1 cellular context compared by ENCODE assay signal in genomic region chr3:52240059-52240885, GRCh38.
A peak's percentile ranks its signal among the peaks of the same experiment; 100 is the strongest.
TF ChIP-seq lines count a peak whose summit lies in the region.

No MANE protein-coding gene starts in this region.

TF ChIP-seq in HepG2, 621 proteins besides CTCF, POLR2A, EP300 and RAD21 (continued from another document):
- peak; percentile 28; the same call in 1 of the 2 replicates for TF ChIP-seq MIER3 (CRISPR knock-in tag; IDR thresholded peaks at IDR 0.05; ENCODE audit: borderline replicate concordance)
- TF ChIP-seq, protein P1, sequence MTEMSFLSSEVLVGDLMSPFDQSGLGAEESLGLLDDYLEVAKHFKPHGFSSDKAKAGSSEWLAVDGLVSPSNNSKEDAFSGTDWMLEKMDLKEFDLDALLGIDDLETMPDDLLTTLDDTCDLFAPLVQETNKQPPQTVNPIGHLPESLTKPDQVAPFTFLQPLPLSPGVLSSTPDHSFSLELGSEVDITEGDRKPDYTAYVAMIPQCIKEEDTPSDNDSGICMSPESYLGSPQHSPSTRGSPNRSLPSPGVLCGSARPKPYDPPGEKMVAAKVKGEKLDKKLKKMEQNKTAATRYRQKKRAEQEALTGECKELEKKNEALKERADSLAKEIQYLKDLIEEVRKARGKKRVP (CRISPR knock-in tag; IDR thresholded peaks at IDR 0.05): peak in 1 of 2 experiments; percentile 95; a peak in 2 of 4 replicates
- no peak for TF ChIP-seq ZNF143 (CRISPR knock-in tag; IDR thresholded peaks at IDR 0.05)
- TF ChIP-seq ZC3H4 (CRISPR knock-in tag; IDR thresholded peaks at IDR 0.05; ENCODE audit: borderline replicate concordance): peak; percentile 53; the same call in 1 of the 2 replicates
- TF ChIP-seq USF2 (IDR thresholded peaks at IDR 0.05; ENCODE audit: low read depth, low read length): no peak
- peak; percentile 28; the same call in 1 of the 2 replicates for TF ChIP-seq USF2 (CRISPR knock-in tag; IDR thresholded peaks at IDR 0.05; ENCODE audit: borderline replicate concordance)
- TF ChIP-seq MXD3 (CRISPR knock-in tag; IDR thresholded peaks at IDR 0.05): 0 out of 2 replicates have a peak, but pooled peaks have one; percentile 24
- TF ChIP-seq ZNF124 (CRISPR knock-in tag; IDR thresholded peaks at IDR 0.05): 0 out of 2 replicates have a peak, but pooled peaks have one; percentile 37
- TF ChIP-seq RBAK (CRISPR knock-in tag; IDR thresholded peaks at IDR 0.05): 0 out of 2 replicates have a peak, but pooled peaks have one; percentile 21
- TF ChIP-seq GZF1 (CRISPR knock-in tag; IDR thresholded peaks at IDR 0.05): no peak
- TF ChIP-seq THAP11 (CRISPR knock-in tag; IDR thresholded peaks at IDR 0.05): peak; percentile 54
- TF ChIP-seq ZNF780A (CRISPR knock-in tag; IDR thresholded peaks at IDR 0.05): peak; percentile 48; the same call in 1 of the 2 replicates
- no peak for TF ChIP-seq FOXA1 (IDR thresholded peaks at IDR 0.05)
- TF ChIP-seq FOXA1 (CRISPR knock-in tag; IDR thresholded peaks at IDR 0.05): 0 out of 2 replicates have a peak, but pooled peaks have one; percentile 5
- peak; percentile 40; the same call in 1 of the 2 replicates for TF ChIP-seq KAT8 (CRISPR knock-in tag; IDR thresholded peaks at IDR 0.05)
- TF ChIP-seq TRAFD1 (CRISPR knock-in tag; IDR thresholded peaks at IDR 0.05; ENCODE audit: borderline replicate concordance): no peak
- TF ChIP-seq, protein P2, sequence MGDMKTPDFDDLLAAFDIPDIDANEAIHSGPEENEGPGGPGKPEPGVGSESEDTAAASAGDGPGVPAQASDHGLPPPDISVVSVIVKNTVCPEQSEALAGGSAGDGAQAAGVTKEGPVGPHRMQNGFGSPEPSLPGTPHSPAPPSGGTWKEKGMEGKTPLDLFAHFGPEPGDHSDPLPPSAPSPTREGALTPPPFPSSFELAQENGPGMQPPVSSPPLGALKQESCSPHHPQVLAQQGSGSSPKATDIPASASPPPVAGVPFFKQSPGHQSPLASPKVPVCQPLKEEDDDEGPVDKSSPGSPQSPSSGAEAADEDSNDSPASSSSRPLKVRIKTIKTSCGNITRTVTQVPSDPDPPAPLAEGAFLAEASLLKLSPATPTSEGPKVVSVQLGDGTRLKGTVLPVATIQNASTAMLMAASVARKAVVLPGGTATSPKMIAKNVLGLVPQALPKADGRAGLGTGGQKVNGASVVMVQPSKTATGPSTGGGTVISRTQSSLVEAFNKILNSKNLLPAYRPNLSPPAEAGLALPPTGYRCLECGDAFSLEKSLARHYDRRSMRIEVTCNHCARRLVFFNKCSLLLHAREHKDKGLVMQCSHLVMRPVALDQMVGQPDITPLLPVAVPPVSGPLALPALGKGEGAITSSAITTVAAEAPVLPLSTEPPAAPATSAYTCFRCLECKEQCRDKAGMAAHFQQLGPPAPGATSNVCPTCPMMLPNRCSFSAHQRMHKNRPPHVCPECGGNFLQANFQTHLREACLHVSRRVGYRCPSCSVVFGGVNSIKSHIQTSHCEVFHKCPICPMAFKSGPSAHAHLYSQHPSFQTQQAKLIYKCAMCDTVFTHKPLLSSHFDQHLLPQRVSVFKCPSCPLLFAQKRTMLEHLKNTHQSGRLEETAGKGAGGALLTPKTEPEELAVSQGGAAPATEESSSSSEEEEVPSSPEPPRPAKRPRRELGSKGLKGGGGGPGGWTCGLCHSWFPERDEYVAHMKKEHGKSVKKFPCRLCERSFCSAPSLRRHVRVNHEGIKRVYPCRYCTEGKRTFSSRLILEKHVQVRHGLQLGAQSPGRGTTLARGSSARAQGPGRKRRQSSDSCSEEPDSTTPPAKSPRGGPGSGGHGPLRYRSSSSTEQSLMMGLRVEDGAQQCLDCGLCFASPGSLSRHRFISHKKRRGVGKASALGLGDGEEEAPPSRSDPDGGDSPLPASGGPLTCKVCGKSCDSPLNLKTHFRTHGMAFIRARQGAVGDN (CRISPR knock-in tag; IDR thresholded peaks at IDR 0.05): peak; percentile 24; the same call in 1 of the 2 replicates
- peak; percentile 44; the same call in 1 of the 2 replicates for TF ChIP-seq ZNF501 (CRISPR knock-in tag; IDR thresholded peaks at IDR 0.05)
- no peak for TF ChIP-seq ZXDC (CRISPR knock-in tag; IDR thresholded peaks at IDR 0.05)
TF ChIP-seq in HepG2: peak in this region for 37.
